Comparison of ENCODE assay signal across 1 cellular context in genomic region chr15:44145495-44145894, GRCh38.
TF ChIP-seq lines count a peak whose summit lies in the region.

No MANE protein-coding gene starts in this region.

TF ChIP-seq in SK-N-SH, 30 proteins besides CTCF, POLR2A, EP300 and RAD21 (continued from another document):
- peak; percentile 15; the same call in 1 of the 2 replicates for TF ChIP-seq TCF12 (IDR thresholded peaks at IDR 0.05)
